Comparison of ENCODE assay signal across 1 cellular context in genomic region chr17:81341347-81342061, GRCh38.
TF ChIP-seq lines count a peak whose summit lies in the region.

No MANE protein-coding gene starts in this region.

TF ChIP-seq in SK-N-SH, 30 proteins besides CTCF, POLR2A, EP300 and RAD21 (continued from another document):
- TF ChIP-seq, protein P1, sequence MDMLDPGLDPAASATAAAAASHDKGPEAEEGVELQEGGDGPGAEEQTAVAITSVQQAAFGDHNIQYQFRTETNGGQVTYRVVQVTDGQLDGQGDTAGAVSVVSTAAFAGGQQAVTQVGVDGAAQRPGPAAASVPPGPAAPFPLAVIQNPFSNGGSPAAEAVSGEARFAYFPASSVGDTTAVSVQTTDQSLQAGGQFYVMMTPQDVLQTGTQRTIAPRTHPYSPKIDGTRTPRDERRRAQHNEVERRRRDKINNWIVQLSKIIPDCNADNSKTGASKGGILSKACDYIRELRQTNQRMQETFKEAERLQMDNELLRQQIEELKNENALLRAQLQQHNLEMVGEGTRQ (IDR thresholded peaks at IDR 0.05; ENCODE audit: borderline replicate concordance, low read depth, low read length), result no peak
- TF ChIP-seq RCOR1 (IDR thresholded peaks at IDR 0.05; ENCODE audit: low read length), result no peak
